1 cellular context compared by ENCODE assay signal in genomic region chr7:112452102-112452888, GRCh38.
TF ChIP-seq lines count a peak whose summit lies in the region.

No MANE protein-coding gene starts in this region.

TF ChIP-seq in HEK293, 187 proteins besides CTCF, POLR2A, EP300 and RAD21 (continued from another document):
- TF ChIP-seq ZSCAN16 (tag by site-specific recombination; IDR thresholded peaks at IDR 0.05) (no peak), OVOL3 (tag by site-specific recombination; IDR thresholded peaks at IDR 0.05) (no peak), ZNF24 (tag by site-specific recombination; IDR thresholded peaks at IDR 0.05) (no peak), ZNF155 (tag by site-specific recombination; IDR thresholded peaks at IDR 0.05) (no peak), ZNF398 (tag by site-specific recombination; IDR thresholded peaks at IDR 0.05) (no peak), ZNF514 (tag by site-specific recombination; IDR thresholded peaks at IDR 0.05) (no peak), ZNF548 (tag by site-specific recombination; IDR thresholded peaks at IDR 0.05) (no peak), ZBTB8A (tag by site-specific recombination; IDR thresholded peaks at IDR 0.05) (peak; percentile 16; the same call in 1 of the 2 replicates), ELK4 (IDR thresholded peaks at IDR 0.05; ENCODE audit: borderline replicate concordance, low read depth, low read length) (no peak)
